In the genomic region with DNA sequence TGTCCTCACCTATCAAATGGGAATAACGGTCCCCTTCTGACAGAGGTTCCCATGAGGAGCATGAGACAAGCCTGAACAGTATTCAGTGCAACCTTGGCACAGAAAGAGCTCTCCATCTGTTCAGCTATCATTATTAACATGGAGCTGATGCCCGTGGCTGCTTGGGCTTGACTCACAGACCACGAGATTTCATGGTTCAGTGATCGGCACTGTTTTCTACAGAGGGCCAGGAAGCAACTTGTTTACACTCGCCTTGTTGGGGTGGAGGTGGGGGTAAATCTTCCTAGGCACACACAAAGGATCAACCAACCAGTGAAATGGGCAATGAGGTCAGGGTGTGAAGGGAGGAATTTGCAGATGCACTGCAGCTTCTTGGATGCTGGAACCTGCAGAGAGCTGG, we compare ENCODE assay signal across 8 cellular contexts.
DNase-seq lines count a peak whose midpoint lies in the region; ATAC-seq and TF ChIP-seq lines count a peak whose summit lies in the region.
"Had no signal": no experiment of that assay in that cellular context is flagged by ENCODE, and none has a peak within 500 bp of the region (broad histone marks: within the 10 kb centered on the region; RNA-seq: fewer than 3 reads in every experiment).

No MANE protein-coding gene starts in this region.

- peak; percentile 70 for ATAC-seq in GM19035 (IDR thresholded peaks at IDR 0.05; ENCODE audit: unreplicated experiment)
- peak; percentile 75 for ATAC-seq in HG02943 (IDR thresholded peaks at IDR 0.05; ENCODE audit: low read depth, unreplicated experiment)
- ATAC-seq in psoas muscle = peak in 3 of 4 donors; percentile 3 to 14 (median 13)

- DNase-seq in NCI-H524 (lab: John Stamatoyannopoulos, UW) (peak; percentile 0 to 21), psoas muscle (no peak), NCI-H748 treated with DMSO at 0.1 percent for 48 hours (lab: John Stamatoyannopoulos, UW) (no peak), T-helper 9 cell (no peak), BE2C (no peak)
- DNase-seq: midbrain had no signal

- H3K4me1 ChIP-seq in psoas muscle (no peaks in the 10 kb centered on the region), BE2C (no peaks in the 10 kb centered on the region; the same call in 1 of the 2 replicates)

- H3K27me3 ChIP-seq in psoas muscle (ENCODE audit: insufficient read depth in 3 of 3, low read length in 2 of 3) (no peaks in the 10 kb centered on the region), BE2C (no peaks in the 10 kb centered on the region)

- WGBS in psoas muscle, 3 donors = 36 to 47% (median 37%) methylated on average over 5 of the region's 5 CpGs

- intact Hi-C loops in psoas muscle (cut with DNase I) = no loop called here

- H3K9me3 ChIP-seq in psoas muscle = no peaks in the 10 kb centered on the region
- H3K9me3 ChIP-seq in BE2C = no peaks in the 10 kb centered on the region

- TF ChIP-seq CTCF in psoas muscle (IDR thresholded peaks at IDR 0.05) = no peak
- no peak for TF ChIP-seq CTCF in BE2C (IDR thresholded peaks at IDR 0.05; ENCODE audit: low read depth, low read length)

- H3K36me3 ChIP-seq in psoas muscle (ENCODE audit: insufficient read depth in 1 of 2, low read depth in 1 of 2) (peaks cover 7 to 51% of the 10 kb centered on the region in 2 donors), BE2C (peaks cover 18% of the 10 kb centered on the region)

- H3K27ac ChIP-seq in psoas muscle = no peak overlapping the region

- no peak overlapping the region for H3K4me3 ChIP-seq in psoas muscle
- H3K4me3 ChIP-seq in BE2C (ENCODE audit: low read depth, low read length) = no peak overlapping the region

Comparison
In these comparisons a context has a peak if more than half of its experiments do, and no peak if none do; other contexts are left out.
1. ATAC-seq: peak in every context shown above with its lines; median percentile 75 in HG02943; 70 in GM19035; 13 in psoas muscle.
2. DNase-seq: peak in NCI-H524 (2 of 2); none in psoas muscle (0 of 2), NCI-H748 treated with DMSO at 0.1 percent for 48 hours (single experiment), T-helper 9 cell (single experiment) and BE2C (single experiment).